9 cellular contexts compared by ENCODE assay signal in the genomic region with DNA sequence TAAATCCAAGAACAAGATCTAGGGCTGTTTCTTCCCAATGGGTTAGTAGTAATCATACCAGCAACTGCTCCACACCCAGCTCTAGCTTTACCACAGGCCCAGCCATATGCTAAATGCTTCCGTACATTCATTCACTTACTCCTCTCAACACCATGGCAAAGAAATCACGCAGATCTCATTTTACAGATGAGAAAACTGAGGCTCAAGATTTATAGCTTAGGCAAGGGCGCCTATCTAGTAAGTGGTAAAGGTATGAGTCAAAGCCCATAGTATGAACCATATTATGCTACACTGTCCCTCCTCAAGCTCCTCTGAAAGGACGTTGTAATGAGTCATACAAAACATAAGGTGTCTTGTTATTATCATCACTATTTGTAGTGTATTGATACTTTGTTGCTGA.
A peak's percentile ranks its signal among the peaks of the same experiment; 100 is the strongest.
DNase-seq lines count a peak whose midpoint lies in the region; ATAC-seq and TF ChIP-seq lines count a peak whose summit lies in the region.
"Had no signal": no experiment of that assay in that cellular context is flagged by ENCODE, and none has a peak within 500 bp of the region (broad histone marks: within the 10 kb centered on the region; RNA-seq: fewer than 3 reads in every experiment).

No MANE protein-coding gene starts in this region.

- no peak overlapping the region for H3K27ac Mint-ChIP-seq in endothelial cell (ENCODE audit: unreplicated experiment)
- H3K27ac Mint-ChIP-seq: nephron had no signal

- H3K4me3 Mint-ChIP-seq in endothelial cell (ENCODE audit: unreplicated experiment): no peak overlapping the region
- H3K4me3 Mint-ChIP-seq: nephron had no signal

- peaks cover 3% of the 10 kb centered on the region for H3K27me3 Mint-ChIP-seq in endothelial cell (ENCODE audit: unreplicated experiment)

- H3K27ac ChIP-seq in spleen (peak overlapping the region in 2 of 8 donors; percentile 16 to 25), tibial artery (peak overlapping the region in 1 of 2 donors; percentile 85)

- no peaks in the 10 kb centered on the region for H3K36me3 ChIP-seq in mucosa of descending colon (ENCODE audit: low read depth)
- peaks cover 0 to 32% (median 0%) of the 10 kb centered on the region in 6 donors for H3K36me3 ChIP-seq in spleen
- H3K36me3 ChIP-seq in tibial artery: peaks cover 0 to 4% (median under 1%) of the 10 kb centered on the region in 3 donors

- TF ChIP-seq POLR2A in spleen (IDR thresholded peaks at IDR 0.05): no peak

- peak; percentile 80 to 84 for ATAC-seq in activated CD4-positive, CD25-positive, alpha-beta regulatory T cell treated with anti-CD3 and anti-CD28 coated beads, Interleukin-2, amount 50 U/mL, for 24 hours
- ATAC-seq in GM21723 (IDR thresholded peaks at IDR 0.05; ENCODE audit: unreplicated experiment) (peak; percentile 77), HG03558 (IDR thresholded peaks at IDR 0.05; ENCODE audit: extremely low read depth, unreplicated experiment) (peak; percentile 76), mucosa of descending colon (peak; percentile 43)

- H3K4me3 ChIP-seq in mucosa of descending colon: no peak overlapping the region
- no peak overlapping the region for H3K4me3 ChIP-seq in spleen
- H3K4me3 ChIP-seq in tibial artery: no peak overlapping the region

- WGBS in spleen, 5 donors: 77 to 91% (median 79%) methylated on average over 4 of the region's 4 CpGs

- no peaks in the 10 kb centered on the region for H3K9me3 ChIP-seq in mucosa of descending colon
- H3K9me3 ChIP-seq in spleen: no peaks in the 10 kb centered on the region
- H3K9me3 ChIP-seq in tibial artery: no peaks in the 10 kb centered on the region

- H3K9me3 Mint-ChIP-seq in endothelial cell (ENCODE audit: unreplicated experiment): no peaks in the 10 kb centered on the region

- no peak for DNase-seq in activated CD4-positive, CD25-positive, alpha-beta regulatory T cell treated with anti-CD3 and anti-CD28 coated beads, Interleukin-2, amount 50 U/mL, for 72 hours
- DNase-seq in mucosa of descending colon (no peak), spleen (no peak), endothelial cell (ENCODE audit: low spot score) (no peak), tibial artery (no peak)

- H3K27me3 ChIP-seq in spleen (replicated peaks in 1 of 7): no peaks in the 10 kb centered on the region
- H3K27me3 ChIP-seq in tibial artery: no peaks in the 10 kb centered on the region

- intact Hi-C loops in mucosa of descending colon (cut with DNase I, micrococcal nuclease): no loop called here
- intact Hi-C loops in spleen (cut with DNase I; ENCODE audit: low total_unique reads): no loop called here
- intact Hi-C loops in tibial artery (cut with DNase I; ENCODE audit: low total_unique reads): no loop called here

- no peaks in the 10 kb centered on the region for H3K4me1 ChIP-seq in mucosa of descending colon (ENCODE audit: low read depth)
- peaks cover 0 to 24% (median 10%) of the 10 kb centered on the region in 6 donors for H3K4me1 ChIP-seq in spleen
- H3K4me1 ChIP-seq in tibial artery: peaks cover 0 to 78% (median 27%) of the 10 kb centered on the region in 4 donors

- TF ChIP-seq CTCF in mucosa of descending colon (IDR thresholded peaks at IDR 0.05) (no peak), spleen (IDR thresholded peaks at IDR 0.05 in 8 of 11, conservative IDR thresholded peaks at IDR 0.05 in 3 of 11) (no peak), endothelial cell (IDR thresholded peaks at IDR 0.05; ENCODE audit: unreplicated experiment) (no peak), tibial artery (IDR thresholded peaks at IDR 0.05) (no peak)

- H3K4me1 Mint-ChIP-seq in endothelial cell (ENCODE audit: unreplicated experiment): peaks cover 9% of the 10 kb centered on the region
- H3K4me1 Mint-ChIP-seq: nephron had no signal

- H3K36me3 Mint-ChIP-seq in endothelial cell (ENCODE audit: low read depth, unreplicated experiment): no peaks in the 10 kb centered on the region
